Comparison of ENCODE assay signal across 8 cellular contexts in the genomic region with DNA sequence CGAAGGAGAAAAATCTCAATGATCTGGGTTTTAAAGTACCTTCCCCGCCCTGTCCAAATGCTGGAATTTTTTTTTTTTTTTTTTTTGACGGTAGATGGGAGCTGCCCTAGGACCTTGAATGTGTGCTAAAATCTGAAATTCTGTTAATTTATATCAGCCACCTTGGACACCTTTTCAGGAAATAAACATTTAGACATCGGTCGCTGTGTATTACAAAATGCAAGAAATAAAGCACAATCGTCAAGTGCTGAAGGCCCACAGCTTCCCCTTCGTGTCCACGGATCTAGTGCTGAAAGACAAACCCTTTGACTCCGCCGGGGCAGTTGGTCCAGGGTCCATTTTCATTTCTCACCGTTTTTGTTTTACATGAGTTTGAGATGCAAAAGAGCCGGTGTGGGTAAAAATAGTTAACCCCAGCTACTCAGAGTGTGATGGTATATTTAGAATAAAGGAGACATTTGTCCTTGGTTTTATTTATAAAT.
DNase-seq lines count a peak whose midpoint lies in the region; ATAC-seq and TF ChIP-seq lines count a peak whose summit lies in the region.

No MANE protein-coding gene starts in this region.

- in situ Hi-C loops in GM23248 (cut with MboI), result loop anchor here (10.0 kb wide), 1 partner anchor 95 kb away; a partner anchor contains a TSS

- H3K4me3 Mint-ChIP-seq in CD14-positive monocyte, result peak overlapping the region; percentile 82 to 88
- peak overlapping the region; percentile 84 for H3K4me3 Mint-ChIP-seq in central memory CD8-positive, alpha-beta T cell
- peak overlapping the region; percentile 64 for H3K4me3 Mint-ChIP-seq in stimulated activated memory B cell treated with anti-CD40 and anti-IgM and Interleukin-4, amounts not matched to agents 10 μg/mL and 1 μg/mL and 100 μg/mL, for 72 hours

- no peaks in the 10 kb centered on the region for H3K27me3 ChIP-seq in GM23248 (replicated peaks; ENCODE audit: insufficient read depth)

- H3K36me3 ChIP-seq in GM23248 (ENCODE audit: low read depth), result no peaks in the 10 kb centered on the region

- H3K4me1 ChIP-seq in GM23248 (ENCODE audit: insufficient read depth), result peaks cover 28% of the 10 kb centered on the region

- ATAC-seq in central memory CD8-positive, alpha-beta T cell (replicated peaks; ENCODE audit: extremely low read depth, poor library complexity, severe bottlenecking), result no peak
- ATAC-seq in left colon (peak; percentile 27), HG03520 (IDR thresholded peaks at IDR 0.05; ENCODE audit: unreplicated experiment) (no peak), GM18873 (IDR thresholded peaks at IDR 0.05; ENCODE audit: low FRiP score, unreplicated experiment) (no peak)
- no peak for ATAC-seq in stimulated activated memory B cell treated with anti-CD40 and anti-IgM and Interleukin-4, amounts not matched to agents 10 μg/mL and 1 μg/mL and 100 μg/mL, for 72 hours

- H3K4me2 ChIP-seq in GM23248 (ENCODE audit: unreplicated experiment), result peak overlapping the region; percentile 84

- H3K9me3 ChIP-seq in GM23248 (ENCODE audit: low read depth), result no peaks in the 10 kb centered on the region

- no peaks in the 10 kb centered on the region for H3K9me2 ChIP-seq in GM23248 (ENCODE audit: insufficient read depth)

- H3K9ac ChIP-seq in GM23248, result peak overlapping the region; percentile 95

- H3K4me3 ChIP-seq in GM23248, result peak overlapping the region; percentile 74

- H3K36me3 Mint-ChIP-seq in CD14-positive monocyte, result peaks cover 0 to 2% of the 10 kb centered on the region in 2 donors
- H3K36me3 Mint-ChIP-seq in central memory CD8-positive, alpha-beta T cell (ENCODE audit: insufficient read depth), result peaks cover 14% of the 10 kb centered on the region
- H3K36me3 Mint-ChIP-seq in stimulated activated memory B cell treated with anti-CD40 and anti-IgM and Interleukin-4, amounts not matched to agents 10 μg/mL and 1 μg/mL and 100 μg/mL, for 72 hours, result peaks cover 10% of the 10 kb centered on the region

- H3K9me3 Mint-ChIP-seq in CD14-positive monocyte, result no peaks in the 10 kb centered on the region
- no peaks in the 10 kb centered on the region for H3K9me3 Mint-ChIP-seq in central memory CD8-positive, alpha-beta T cell
- peaks cover 3% of the 10 kb centered on the region for H3K9me3 Mint-ChIP-seq in stimulated activated memory B cell treated with anti-CD40 and anti-IgM and Interleukin-4, amounts not matched to agents 10 μg/mL and 1 μg/mL and 100 μg/mL, for 72 hours

- intact Hi-C loops in CD14-positive monocyte (cut with micrococcal nuclease) (loop anchor here (2.0 to 5.0 kb wide), 3 partner anchors 72 to 95 kb away; a partner anchor contains a TSS), left colon (cut with DNase I, micrococcal nuclease) (loop anchor here (5.0 to 10.0 kb wide), 2 partner anchors 72 to 105 kb away; no protein-coding TSS in a partner anchor)

- H3K4me1 Mint-ChIP-seq in CD14-positive monocyte, result peaks cover 46% of the 10 kb centered on the region
- peaks cover 28% of the 10 kb centered on the region for H3K4me1 Mint-ChIP-seq in central memory CD8-positive, alpha-beta T cell
- H3K4me1 Mint-ChIP-seq in stimulated activated memory B cell treated with anti-CD40 and anti-IgM and Interleukin-4, amounts not matched to agents 10 μg/mL and 1 μg/mL and 100 μg/mL, for 72 hours, result peaks cover 26% of the 10 kb centered on the region

- H4K20me1 ChIP-seq in GM23248 (ENCODE audit: insufficient read depth), result no peaks in the 10 kb centered on the region

- WGBS in GM23248 (ENCODE audit: low coverage in 1 of 2, low lambda C conversion rate in 2 of 2, missing lambda C conversion rate in 2 of 2), 2 experiments, result 55% methylated on average over 12 of the region's 12 CpGs

- peaks cover 21% of the 10 kb centered on the region for H3F3A ChIP-seq in GM23248 (ENCODE audit: insufficient read depth)

- H3K27ac ChIP-seq in GM23248, result peak overlapping the region; percentile 96

- peak overlapping the region; percentile 79 for H2AFZ ChIP-seq in GM23248

- peaks cover 29% of the 10 kb centered on the region for H3K79me2 ChIP-seq in GM23248 (ENCODE audit: insufficient read depth)

- peaks cover 0 to 1% (median 0%) of the 10 kb centered on the region in 3 donors for H3K27me3 Mint-ChIP-seq in CD14-positive monocyte (ENCODE audit: low read depth in 3 of 3)
- H3K27me3 Mint-ChIP-seq in central memory CD8-positive, alpha-beta T cell, result no peaks in the 10 kb centered on the region
- H3K27me3 Mint-ChIP-seq in stimulated activated memory B cell treated with anti-CD40 and anti-IgM and Interleukin-4, amounts not matched to agents 10 μg/mL and 1 μg/mL and 100 μg/mL, for 72 hours, result no peaks in the 10 kb centered on the region

- H3K27ac Mint-ChIP-seq in CD14-positive monocyte, result peak overlapping the region; percentile 98 to 100 (median 99)
- H3K27ac Mint-ChIP-seq in central memory CD8-positive, alpha-beta T cell (ENCODE audit: low read depth), result peak overlapping the region; percentile 94
- peak overlapping the region; percentile 98 for H3K27ac Mint-ChIP-seq in stimulated activated memory B cell treated with anti-CD40 and anti-IgM and Interleukin-4, amounts not matched to agents 10 μg/mL and 1 μg/mL and 100 μg/mL, for 72 hours

- no peak for TF ChIP-seq CTCF in CD14-positive monocyte (IDR thresholded peaks at IDR 0.05)

- peak; percentile 62 for DNase-seq in CD14-positive monocyte (ENCODE audit: low spot score)
- DNase-seq in GM23248, result peak; percentile 56
- peak; percentile 57 for DNase-seq in RPMI7951 (ENCODE audit: low read depth)
- DNase-seq in central memory CD8-positive, alpha-beta T cell (ENCODE audit: low spot score in 2 of 2), result no peak
- peak; percentile 54 to 62 for DNase-seq in left colon

Comparison
In these comparisons a context has a peak if more than half of its experiments do, and no peak if none do; other contexts are left out.
1. DNase-seq: peak in CD14-positive monocyte (single experiment), GM23248 (single experiment), RPMI7951 (single experiment) and left colon (2 of 2); none in central memory CD8-positive, alpha-beta T cell (0 of 2).
2. Peak in every context shown above with its lines, with median percentiles within 50 percentile points of each other: H3K27ac Mint-ChIP-seq and H3K4me3 Mint-ChIP-seq.